Comparison of ENCODE assay signal across 1 cellular context in genomic region chr11:73969091-73969490, GRCh38.
TF ChIP-seq lines count a peak whose summit lies in the region.

No MANE protein-coding gene starts in this region.

TF ChIP-seq in HepG2, 621 proteins besides CTCF, POLR2A, EP300 and RAD21:
- TF ChIP-seq ATF7 (IDR thresholded peaks at IDR 0.05) (peak; percentile 65), ATF7 (CRISPR knock-in tag; IDR thresholded peaks at IDR 0.05) (no peak), ZNF891 (CRISPR knock-in tag; IDR thresholded peaks at IDR 0.05) (no peak)
